29 cellular contexts compared by ENCODE assay signal in the genomic region with DNA sequence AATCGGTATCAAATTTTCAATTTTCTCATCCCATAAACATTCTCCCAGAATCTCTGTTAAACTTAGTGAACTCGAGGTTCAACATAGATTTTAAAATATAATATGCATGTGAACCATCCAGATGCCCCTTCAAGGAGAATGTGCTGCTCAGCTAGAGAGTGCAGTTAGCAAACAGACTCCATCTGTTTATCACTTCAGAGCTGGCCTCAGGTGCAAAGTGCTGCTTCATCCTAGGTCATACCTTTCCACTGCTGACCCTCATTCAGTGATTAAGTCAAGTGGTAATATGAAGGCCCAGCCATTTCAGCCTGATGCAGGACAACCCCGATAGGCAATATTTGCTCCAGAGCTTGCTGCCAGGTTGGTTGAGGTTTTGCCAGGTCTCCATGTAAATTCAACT.
"Had no signal": no experiment of that assay in that cellular context is flagged by ENCODE, and none has a peak within 500 bp of the region (broad histone marks: within the 10 kb centered on the region; RNA-seq: fewer than 3 reads in every experiment).

No MANE protein-coding gene starts in this region.

- H3K4me3 Mint-ChIP-seq: activated CD4-positive, alpha-beta memory T cell treated with anti-CD3 and anti-CD28 coated beads, Interleukin-2, amount 10 ng/mL, durations not matched to agents 7 days and 5 days; activated CD8-positive, alpha-beta memory T cell treated with anti-CD3 and anti-CD28 coated beads, Interleukin-2, amount 10 ng/mL, durations not matched to agents 7 days and 5 days; activated naive CD4-positive, alpha-beta T cell treated with anti-CD3 and anti-CD28 coated beads, Interleukin-2, amount 10 ng/mL, durations not matched to agents 7 days and 5 days; activated naive CD8-positive, alpha-beta T cell; activated naive CD8-positive, alpha-beta T cell treated with anti-CD3 and anti-CD28 coated beads, Interleukin-2, amount 50 U/mL, for 24 hours; brain had no signal

- ATAC-seq: activated CD8-positive, alpha-beta memory T cell treated with anti-CD3 and anti-CD28 coated beads, Interleukin-2, amount 10 ng/mL, durations not matched to agents 7 days and 5 days; activated naive CD8-positive, alpha-beta T cell treated with anti-CD3 and anti-CD28 coated beads, Interleukin-2, amount 50 U/mL, for 24 hours; K562; Right ventricle myocardium inferior; SK-N-SH treated with all-trans-retinoic acid at 6 μM for 48 hours had no signal

- H3K27me3 Mint-ChIP-seq: activated CD4-positive, alpha-beta memory T cell treated with anti-CD3 and anti-CD28 coated beads, Interleukin-2, amount 10 ng/mL, durations not matched to agents 7 days and 5 days; activated CD8-positive, alpha-beta memory T cell treated with anti-CD3 and anti-CD28 coated beads, Interleukin-2, amount 10 ng/mL, durations not matched to agents 7 days and 5 days; activated naive CD4-positive, alpha-beta T cell treated with anti-CD3 and anti-CD28 coated beads, Interleukin-2, amount 10 ng/mL, durations not matched to agents 7 days and 5 days; activated naive CD8-positive, alpha-beta T cell; activated naive CD8-positive, alpha-beta T cell treated with anti-CD3 and anti-CD28 coated beads, Interleukin-2, amount 50 U/mL, for 24 hours; brain had no signal

- DNase-seq: activated CD4-positive, alpha-beta memory T cell treated with anti-CD3 and anti-CD28 coated beads, Interleukin-2, amount 10 ng/mL, durations not matched to agents 7 days and 5 days; activated CD4-positive, alpha-beta T cell treated with anti-CD3 and anti-CD28 coated beads for 1 hour; activated CD4-positive, alpha-beta T cell treated with anti-CD3 and anti-CD28 coated beads for 48 hours; activated CD4-positive, CD25-positive, alpha-beta regulatory T cell; activated CD8-positive, alpha-beta memory T cell treated with anti-CD3 and anti-CD28 coated beads for 24 hours; activated CD8-positive, alpha-beta memory T cell treated with anti-CD3 and anti-CD28 coated beads, Interleukin-2, amount 10 ng/mL, durations not matched to agents 7 days and 5 days; activated CD8-positive, alpha-beta memory T cell treated with anti-CD3 and anti-CD28 coated beads, Interleukin-2, amount 50 U/mL, for 48 hours; activated effector memory CD4-positive, alpha-beta T cell treated with Interleukin-2 at 50 U/mL for 16 hours; activated naive CD4-positive, alpha-beta T cell treated with anti-CD3 and anti-CD28 coated beads, Interleukin-2, amount 10 ng/mL, durations not matched to agents 7 days and 5 days; activated naive CD8-positive, alpha-beta T cell treated with anti-CD3 and anti-CD28 coated beads, Interleukin-2, amount 50 U/mL, for 24 hours; activated T-cell treated with anti-CD3 and anti-CD28 coated beads, Interleukin-2, amount 50 U/mL, for 48 hours; anterior cingulate cortex; caudate nucleus; NCI-H1092 treated with DMSO at 0.1 percent for 48 hours; NCI-H187 treated with DMSO at 0.1 percent for 48 hours; NCI-H2227 treated with DMSO at 0.1 percent for 48 hours; NCI-H446; NCI-H526 treated with DMSO at 0.1 percent for 48 hours; PC-9; SIG-M5; T-helper 1 cell; T-helper 2 cell; T-helper 9 cell; WERI-Rb-1 had no signal

- H3K9me3 Mint-ChIP-seq: activated CD4-positive, alpha-beta memory T cell treated with anti-CD3 and anti-CD28 coated beads, Interleukin-2, amount 10 ng/mL, durations not matched to agents 7 days and 5 days; activated naive CD4-positive, alpha-beta T cell treated with anti-CD3 and anti-CD28 coated beads, Interleukin-2, amount 10 ng/mL, durations not matched to agents 7 days and 5 days had no signal

- H3K27ac Mint-ChIP-seq: activated CD4-positive, alpha-beta memory T cell treated with anti-CD3 and anti-CD28 coated beads, Interleukin-2, amount 10 ng/mL, durations not matched to agents 7 days and 5 days; activated CD8-positive, alpha-beta memory T cell treated with anti-CD3 and anti-CD28 coated beads, Interleukin-2, amount 10 ng/mL, durations not matched to agents 7 days and 5 days; activated naive CD4-positive, alpha-beta T cell treated with anti-CD3 and anti-CD28 coated beads, Interleukin-2, amount 10 ng/mL, durations not matched to agents 7 days and 5 days; activated naive CD8-positive, alpha-beta T cell; activated naive CD8-positive, alpha-beta T cell treated with anti-CD3 and anti-CD28 coated beads, Interleukin-2, amount 50 U/mL, for 24 hours; brain had no signal

- H3K4me1 Mint-ChIP-seq: activated CD4-positive, alpha-beta memory T cell treated with anti-CD3 and anti-CD28 coated beads, Interleukin-2, amount 10 ng/mL, durations not matched to agents 7 days and 5 days; activated CD8-positive, alpha-beta memory T cell treated with anti-CD3 and anti-CD28 coated beads, Interleukin-2, amount 10 ng/mL, durations not matched to agents 7 days and 5 days; activated naive CD4-positive, alpha-beta T cell treated with anti-CD3 and anti-CD28 coated beads, Interleukin-2, amount 10 ng/mL, durations not matched to agents 7 days and 5 days had no signal
